Comparison of ENCODE assay signal across 14 cellular contexts in genomic region chr9:27086818-27087680, GRCh38. TPM values are rescaled to one million over a fixed set of nuclear protein-coding genes. Genes with fewer than 3 reads are reported as not detected.
A peak's percentile ranks its signal among the peaks of the same experiment; 100 is the strongest.
DNase-seq lines count a peak whose midpoint lies in the region; TF ChIP-seq lines count a peak whose summit lies in the region.
"Had no signal": no experiment of that assay in that cellular context is flagged by ENCODE, and none has a peak within 500 bp of the region (broad histone marks: within the 10 kb centered on the region; RNA-seq: fewer than 3 reads in every experiment).

No MANE protein-coding gene starts in this region.

- CTCF ChIA-PET in Caco-2 (lab: Charles Lee) = no interaction called here

- no peaks in the 10 kb centered on the region for H3K4me1 Mint-ChIP-seq in Caco-2 (ENCODE audit: low read depth, unreplicated experiment)

- H3K4me3 Mint-ChIP-seq in Caco-2 (ENCODE audit: unreplicated experiment) = no peak overlapping the region
- H3K4me3 Mint-ChIP-seq: activated CD8-positive, alpha-beta T cell treated with anti-CD3 and anti-CD28 coated beads for 36 hours had no signal

- H3K4me3 ChIP-seq in astrocyte of the spinal cord (ENCODE audit: low read depth, low read length) = no peak overlapping the region
- H3K4me3 ChIP-seq in Caco-2 (ENCODE audit: low read depth, low read length) = no peak overlapping the region

- no peak overlapping the region for H3K27ac Mint-ChIP-seq in Caco-2 (ENCODE audit: unreplicated experiment)
- H3K27ac Mint-ChIP-seq: activated CD8-positive, alpha-beta T cell treated with anti-CD3 and anti-CD28 coated beads for 36 hours had no signal

- no TSS peak for BruUV-seq in Caco-2 (replicated peaks; lab: Mats Ljungman, UMichigan)

- H3K27me3 Mint-ChIP-seq in Caco-2 (ENCODE audit: insufficient read depth, unreplicated experiment) = no peaks in the 10 kb centered on the region

- POLR2A ChIA-PET in Caco-2 (lab: Charles Lee) = no interaction called here

- DNase-seq in HS-27A (ENCODE audit: low read depth) (peak; percentile 45), astrocyte of the spinal cord (ENCODE audit: low read depth, low spot score) (peak; percentile 76), left kidney (ENCODE audit: low read depth, low spot score) (peak; percentile 34), anterior cingulate cortex (lab: John Stamatoyannopoulos, UW) (no peak), NCI-H2029 treated with DMSO at 0.1 percent for 48 hours (lab: John Stamatoyannopoulos, UW) (no peak), Caco-2 (no peak)
- DNase-seq in stimulated activated CD4-positive, alpha-beta T cell treated with anti-CD3 and anti-CD28 coated beads, Interleukin-2, amount 100 ng/mL, for 24 hours = no peak
- DNase-seq: activated CD8-positive, alpha-beta T cell treated with anti-CD3 and anti-CD28 coated beads for 36 hours; activated gamma-delta T cell treated with Interleukin-2 at 50 U/mL for 16 hours; cerebellar nuclear complex; erythroblast; NCI-H524; RPMI8226; T-helper 9 cell had no signal

- no peaks in the 10 kb centered on the region for H3K27me3 ChIP-seq in Caco-2 (replicated peaks; ENCODE audit: control insufficient read depth, insufficient read depth, low read length)

- intact Hi-C loops in Caco-2 (cut with micrococcal nuclease; ENCODE audit: unreplicated experiment) = no loop called here

- TF ChIP-seq CTCF in astrocyte of the spinal cord (IDR thresholded peaks at IDR 0.05; ENCODE audit: low read depth, low read length) (no peak), Caco-2 (IDR thresholded peaks at IDR 0.05; ENCODE audit: insufficient read depth in 1 of 2, low read depth in 1 of 2, low read length in 1 of 2, severe bottlenecking in 1 of 2, unreplicated experiment in 1 of 2) (no peak)

- no peaks in the 10 kb centered on the region for H3K9me3 ChIP-seq in Caco-2

- H3K36me3 Mint-ChIP-seq in Caco-2 (ENCODE audit: insufficient read depth, unreplicated experiment) = no peaks in the 10 kb centered on the region

- in situ Hi-C loops in astrocyte of the spinal cord (cut with HindIII; ENCODE audit: low sequenced_read_pairs) = no loop called here

- H3K4me1 ChIP-seq in Caco-2 = no peaks in the 10 kb centered on the region

- no peaks in the 10 kb centered on the region for H3K36me3 ChIP-seq in Caco-2 (ENCODE audit: control insufficient read depth, insufficient read depth, low read length)

- no peaks in the 10 kb centered on the region for H3K9me3 Mint-ChIP-seq in Caco-2 (ENCODE audit: unreplicated experiment)
- H3K9me3 Mint-ChIP-seq: activated CD8-positive, alpha-beta T cell treated with anti-CD3 and anti-CD28 coated beads for 36 hours had no signal

RNA-seq across cellular contexts. Expression of gene TEK, which starts 22.0 kb away (rescaled TPM):
- total RNA-seq in Caco-2 (2022) = not detected in 2 replicates
- total RNA-seq: activated CD8-positive, alpha-beta T cell treated with anti-CD3 and anti-CD28 coated beads for 36 hours had no signal

Comparison
In these comparisons a context has a peak if more than half of its experiments do, and no peak if none do; other contexts are left out.
1. DNase-seq: peak in HS-27A (single experiment), astrocyte of the spinal cord (single experiment) and left kidney (single experiment); none in stimulated activated CD4-positive, alpha-beta T cell treated with anti-CD3 and anti-CD28 coated beads, Interleukin-2, amount 100 ng/mL, for 24 hours (0 of 2), anterior cingulate cortex (0 of 58), NCI-H2029 treated with DMSO at 0.1 percent for 48 hours (single experiment) and Caco-2 (0 of 2).